In genomic region chr3:25768851-25769250, GRCh38 we compare ENCODE assay signal across 10 cellular contexts. TPM values are rescaled to one million over a fixed set of nuclear protein-coding genes. Genes with fewer than 3 reads are reported as not detected.
DNase-seq lines count a peak whose midpoint lies in the region; ATAC-seq, FAIRE-seq and TF ChIP-seq lines count a peak whose summit lies in the region.
"Had no signal": no experiment of that assay in that cellular context is flagged by ENCODE, and none has a peak within 500 bp of the region (broad histone marks: within the 10 kb centered on the region; RNA-seq: fewer than 3 reads in every experiment).

No MANE protein-coding gene starts in this region.

- H3K9me3 ChIP-seq in Karpas-422 (ENCODE audit: low read length): no peaks in the 10 kb centered on the region
- no peaks in the 10 kb centered on the region for H3K9me3 ChIP-seq in right cardiac atrium (ENCODE audit: control insufficient read depth, low read length)
- H3K9me3 ChIP-seq in aorta (ENCODE audit: control insufficient read depth, low read length): no peaks in the 10 kb centered on the region

- DNase-seq in Karpas-422 (peak; percentile 56), right cardiac atrium (no peak), aorta (no peak), RCC 7860 (ENCODE audit: low spot score) (no peak)
- DNase-seq in stimulated activated naive CD8-positive, alpha-beta T cell treated with anti-CD3 and anti-CD28 coated beads, Interleukin-15, Interleukin-2, amounts not matched to agents 100 U/mL and 50 U/mL, for 24 hours: no peak
- DNase-seq: hippocampal formation had no signal

- 95% methylated on average over 6 of the region's 6 CpGs for WGBS in right cardiac atrium
- 96 to 98% methylated on average over 6 of the region's 6 CpGs for WGBS in aorta, 2 donors

- peaks cover 88% of the 10 kb centered on the region for H3K79me2 ChIP-seq in Karpas-422 (ENCODE audit: low read length)

- H4K20me1 ChIP-seq in Karpas-422 (ENCODE audit: insufficient read depth, low read depth, low read length): no peaks in the 10 kb centered on the region

- peak; percentile 96 for ATAC-seq in GM18505 (IDR thresholded peaks at IDR 0.05; ENCODE audit: unreplicated experiment)
- ATAC-seq in GM19468 (IDR thresholded peaks at IDR 0.05; ENCODE audit: extremely low read depth, unreplicated experiment): peak; percentile 82
- peak; percentile 75 for ATAC-seq in HG02970 (IDR thresholded peaks at IDR 0.05; ENCODE audit: low FRiP score, unreplicated experiment)
- no peak for ATAC-seq in right cardiac atrium
- no peak for ATAC-seq in stimulated activated naive CD8-positive, alpha-beta T cell treated with anti-CD3 and anti-CD28 coated beads, Interleukin-15, Interleukin-2, amounts not matched to agents 100 U/mL and 50 U/mL, for 24 hours
- ATAC-seq in aorta (ENCODE audit: low FRiP score): no peak
- ATAC-seq: HepG2 had no signal

- H3K27ac ChIP-seq in Karpas-422 (ENCODE audit: low read length) (peak overlapping the region; percentile 29; the same call in 1 of the 2 replicates), right cardiac atrium (ENCODE audit: low read length) (no peak overlapping the region), aorta (ENCODE audit: low read depth in 1 of 2, low read length in 2 of 2) (no peak overlapping the region)

- H3K4me1 ChIP-seq in Karpas-422 (ENCODE audit: low read length): peaks cover 10% of the 10 kb centered on the region
- no peaks in the 10 kb centered on the region for H3K4me1 ChIP-seq in right cardiac atrium (ENCODE audit: control insufficient read depth, insufficient read depth, low read length)
- no peaks in the 10 kb centered on the region for H3K4me1 ChIP-seq in aorta (ENCODE audit: control insufficient read depth in 1 of 2, insufficient read depth in 2 of 2, low read length in 2 of 2)

- H3K36me3 ChIP-seq in Karpas-422 (ENCODE audit: insufficient read depth, low read length) (peaks cover 30% of the 10 kb centered on the region), aorta (ENCODE audit: control insufficient read depth in 1 of 2, insufficient read depth in 2 of 2, low read length in 1 of 2) (no peaks in the 10 kb centered on the region)

- H3K27me3 ChIP-seq in Karpas-422 (ENCODE audit: low read length): no peaks in the 10 kb centered on the region
- no peaks in the 10 kb centered on the region for H3K27me3 ChIP-seq in right cardiac atrium (ENCODE audit: control insufficient read depth, insufficient read depth)
- H3K27me3 ChIP-seq in aorta (ENCODE audit: control insufficient read depth in 1 of 2, insufficient read depth in 2 of 2, low read length in 1 of 2): no peaks in the 10 kb centered on the region

- no peak overlapping the region for H3K9ac ChIP-seq in Karpas-422 (ENCODE audit: low read length)

- no peak for FAIRE-seq in RCC 7860 (lab: Jason Lieb, UNC)
- FAIRE-seq: HepG2 had no signal

- H2AFZ ChIP-seq in Karpas-422 (ENCODE audit: low read length): no peak overlapping the region

- no peak overlapping the region for H3K4me2 ChIP-seq in Karpas-422 (ENCODE audit: low read depth, low read length, poor library complexity, severe bottlenecking)

- no peak for TF ChIP-seq POLR2A in GM18505 (IDR thresholded peaks at IDR 0.05; ENCODE audit: borderline replicate concordance, extremely low read depth, insufficient read depth, insufficient read length)

- no peaks in the 10 kb centered on the region for H3K9me2 ChIP-seq in Karpas-422 (replicated peaks; ENCODE audit: insufficient read depth, low read length)

- intact Hi-C loops in right cardiac atrium (cut with DNase I): no loop called here
- intact Hi-C loops in aorta (cut with DNase I): no loop called here

- H3K4me3 ChIP-seq in Karpas-422 (ENCODE audit: low read length) (no peak overlapping the region), right cardiac atrium (ENCODE audit: low read length) (no peak overlapping the region), aorta (ENCODE audit: low read length in 2 of 2) (no peak overlapping the region)

RNA-seq across cellular contexts. Expression of gene NGLY1, which starts 14.4 kb away (rescaled TPM):
- 59.2 and 78.8 TPM in 2 replicates for total RNA-seq in Karpas-422 (2014; rRNA removed; shearing (Covaris generic); ENCODE audit: low replicate concordance)
- total RNA-seq in right cardiac atrium (10 to 100 TPM; 30.9 to 36.3 (median 33.9) TPM), aorta (10 to 100 TPM; 32.0 to 37.9 TPM)
- polyA plus RNA-seq in right cardiac atrium (21.0 TPM), aorta (10 to 100 TPM; 14.1 to 24.2 TPM)

RNA-seq across cellular contexts. Expression of gene OXSM, which starts 21.0 kb away (rescaled TPM):
- 15.4 and 15.7 TPM in 2 replicates for total RNA-seq in Karpas-422 (2014; rRNA removed; shearing (Covaris generic); ENCODE audit: low replicate concordance)
- total RNA-seq in right cardiac atrium (10 to 100 TPM; 11.6 to 15.9 (median 14.0) TPM), aorta (1 to 10 TPM; 3.9 to 5.9 TPM)
- polyA plus RNA-seq in right cardiac atrium (17.6 TPM), aorta (1 to 10 TPM; 5.3 to 5.8 TPM)

Comparison
In these comparisons a context has a peak if more than half of its experiments do, and no peak if none do; other contexts are left out.
1. ATAC-seq: peak in GM18505 (single experiment), GM19468 (single experiment) and HG02970 (single experiment); none in right cardiac atrium (0 of 2), stimulated activated naive CD8-positive, alpha-beta T cell treated with anti-CD3 and anti-CD28 coated beads, Interleukin-15, Interleukin-2, amounts not matched to agents 100 U/mL and 50 U/mL, for 24 hours (single experiment) and aorta (single experiment).